ENCODE assay signal across 8 cellular contexts in the genomic region with DNA sequence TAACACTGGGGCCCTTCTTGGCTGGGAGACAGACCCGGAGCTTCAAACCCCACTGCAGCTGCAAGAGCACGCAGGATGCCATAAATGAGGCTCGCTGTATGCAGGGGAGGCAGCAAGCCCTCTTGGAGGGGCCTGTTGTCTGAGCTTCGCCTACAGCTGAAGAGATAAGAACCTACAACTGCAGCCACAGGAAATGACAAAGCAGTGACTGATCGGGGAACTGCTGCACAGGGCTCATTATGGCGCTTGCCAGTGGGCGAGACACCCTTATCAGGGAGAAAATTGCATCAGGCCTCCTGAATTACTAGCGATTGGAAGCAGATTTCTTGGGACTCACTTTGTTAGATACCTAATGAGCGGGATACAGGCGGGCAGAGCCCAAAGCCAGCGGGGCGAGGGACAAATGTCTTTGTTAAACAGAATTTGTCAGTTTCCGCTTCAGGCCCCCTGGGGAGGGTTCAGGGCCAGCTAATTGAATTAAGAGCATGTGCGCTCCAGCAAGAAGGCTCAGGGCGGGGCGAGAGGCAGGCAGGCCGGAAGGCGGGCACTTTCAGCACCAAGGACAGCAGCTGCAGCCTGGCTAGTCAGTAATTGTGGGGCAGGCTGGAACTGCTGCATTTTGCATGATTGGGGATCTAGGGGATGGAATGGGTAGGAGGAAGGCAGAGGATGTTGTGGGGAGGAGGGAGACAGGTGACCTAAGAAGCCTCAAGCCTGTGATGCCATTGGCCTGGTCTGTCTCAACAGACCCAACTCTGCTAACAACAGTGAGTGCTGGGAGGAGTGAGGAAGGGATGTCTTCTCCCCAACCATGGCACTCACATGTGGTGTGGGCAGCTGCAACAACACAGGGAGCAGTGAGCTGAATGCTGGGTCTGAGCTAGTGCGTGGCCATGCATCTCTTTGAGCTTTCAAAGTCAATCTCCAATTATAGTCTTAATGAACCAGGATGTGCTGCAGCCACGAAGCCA.
DNase-seq lines count a peak whose midpoint lies in the region; ATAC-seq and TF ChIP-seq lines count a peak whose summit lies in the region.

No MANE protein-coding gene starts in this region.

- H3K27ac ChIP-seq in WERI-Rb-1: peak overlapping the region; percentile 98

- no peaks in the 10 kb centered on the region for H3K9me3 ChIP-seq in WERI-Rb-1 (ENCODE audit: severe bottlenecking)

- H3K36me3 ChIP-seq in WERI-Rb-1: no peaks in the 10 kb centered on the region

- in situ Hi-C loops in T47D (cut with HindIII; ENCODE audit: low pct_unique_long_range_greater_than_20kb, low sequenced_read_pairs): no loop called here

- ATAC-seq in GM21515 (IDR thresholded peaks at IDR 0.05; ENCODE audit: unreplicated experiment) (no peak), HG02885 (IDR thresholded peaks at IDR 0.05; ENCODE audit: poor library complexity, unreplicated experiment) (no peak)

- peak; percentile 93 for DNase-seq in GM03348 (ENCODE audit: low spot score)
- peak; percentile 89 for DNase-seq in NCI-H1417 treated with DMSO at 0.1 percent for 48 hours (lab: John Stamatoyannopoulos, UW)
- peak; percentile 95 for DNase-seq in WERI-Rb-1
- DNase-seq in T47D (ENCODE audit: low read depth in 1 of 2, low spot score in 1 of 2): peak; percentile 80 to 83
- peak; percentile 64 for DNase-seq in inferior parietal cortex (ENCODE audit: extremely low spot score)
- DNase-seq in stimulated activated CD4-positive, alpha-beta T cell treated with anti-CD3 and anti-CD28 coated beads, Interleukin-1b, Interleukin-23, amount 100 ng/mL, for 48 hours: peak; percentile 82

- TF ChIP-seq CTCF in WERI-Rb-1 (IDR thresholded peaks at IDR 0.05; ENCODE audit: low read depth, low read length): no peak

- no peaks in the 10 kb centered on the region for H3K27me3 ChIP-seq in WERI-Rb-1 (ENCODE audit: insufficient read depth, low read depth, severe bottlenecking)

- peak overlapping the region; percentile 31 for H3K4me3 ChIP-seq in WERI-Rb-1 (ENCODE audit: low read depth, low read length)
